Comparison of ENCODE assay signal across 1 cellular context in the genomic region with DNA sequence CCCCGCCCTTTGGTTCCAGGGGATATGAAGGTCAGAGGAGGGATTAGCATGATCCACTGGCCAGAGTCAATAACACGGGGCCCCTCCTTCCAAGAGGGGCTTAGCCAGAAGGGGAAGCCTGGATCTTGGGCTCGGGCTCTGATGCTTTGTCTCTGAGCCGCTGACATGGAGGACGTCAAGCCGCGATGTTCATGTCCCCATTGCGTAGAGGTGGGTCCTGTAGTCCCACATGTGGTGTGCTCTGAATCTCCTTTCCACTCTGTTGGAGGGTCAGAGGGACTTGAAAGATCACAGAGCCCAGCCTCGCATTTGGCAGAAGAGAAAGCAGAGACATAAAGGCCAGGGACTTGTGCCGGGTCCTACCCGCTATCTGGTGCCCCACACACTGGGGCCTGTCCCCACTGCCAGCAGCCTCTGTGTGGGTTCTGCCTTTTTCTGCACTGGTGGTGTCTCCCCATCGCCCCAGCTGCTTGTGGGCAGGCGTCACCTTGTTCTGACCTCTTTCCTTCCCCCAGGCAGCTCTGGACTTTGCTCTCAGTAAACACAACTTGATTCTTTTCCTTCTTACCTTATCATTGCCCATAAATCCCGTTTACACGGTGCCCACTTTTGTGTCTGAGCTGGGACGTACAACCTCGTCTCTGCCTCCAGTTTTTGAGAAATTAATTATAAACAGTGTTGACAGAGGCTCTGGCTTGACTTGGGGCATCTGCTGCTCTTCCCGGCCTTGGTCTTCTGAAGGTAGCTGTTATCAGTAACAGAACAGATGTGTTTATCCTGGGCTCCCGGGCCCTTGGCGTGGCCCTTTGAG.
A peak's percentile ranks its signal among the peaks of the same experiment; 100 is the strongest.
TF ChIP-seq lines count a peak whose summit lies in the region.

No MANE protein-coding gene starts in this region.

TF ChIP-seq in HepG2, 621 proteins besides CTCF, POLR2A, EP300 and RAD21 (continued from another document and continues in another):
- TF ChIP-seq, protein P1, sequence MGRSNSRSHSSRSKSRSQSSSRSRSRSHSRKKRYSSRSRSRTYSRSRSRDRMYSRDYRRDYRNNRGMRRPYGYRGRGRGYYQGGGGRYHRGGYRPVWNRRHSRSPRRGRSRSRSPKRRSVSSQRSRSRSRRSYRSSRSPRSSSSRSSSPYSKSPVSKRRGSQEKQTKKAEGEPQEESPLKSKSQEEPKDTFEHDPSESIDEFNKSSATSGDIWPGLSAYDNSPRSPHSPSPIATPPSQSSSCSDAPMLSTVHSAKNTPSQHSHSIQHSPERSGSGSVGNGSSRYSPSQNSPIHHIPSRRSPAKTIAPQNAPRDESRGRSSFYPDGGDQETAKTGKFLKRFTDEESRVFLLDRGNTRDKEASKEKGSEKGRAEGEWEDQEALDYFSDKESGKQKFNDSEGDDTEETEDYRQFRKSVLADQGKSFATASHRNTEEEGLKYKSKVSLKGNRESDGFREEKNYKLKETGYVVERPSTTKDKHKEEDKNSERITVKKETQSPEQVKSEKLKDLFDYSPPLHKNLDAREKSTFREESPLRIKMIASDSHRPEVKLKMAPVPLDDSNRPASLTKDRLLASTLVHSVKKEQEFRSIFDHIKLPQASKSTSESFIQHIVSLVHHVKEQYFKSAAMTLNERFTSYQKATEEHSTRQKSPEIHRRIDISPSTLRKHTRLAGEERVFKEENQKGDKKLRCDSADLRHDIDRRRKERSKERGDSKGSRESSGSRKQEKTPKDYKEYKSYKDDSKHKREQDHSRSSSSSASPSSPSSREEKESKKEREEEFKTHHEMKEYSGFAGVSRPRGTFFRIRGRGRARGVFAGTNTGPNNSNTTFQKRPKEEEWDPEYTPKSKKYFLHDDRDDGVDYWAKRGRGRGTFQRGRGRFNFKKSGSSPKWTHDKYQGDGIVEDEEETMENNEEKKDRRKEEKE (IDR thresholded peaks at IDR 0.05) = no peak
- TF ChIP-seq KLF9 (CRISPR knock-in tag; IDR thresholded peaks at IDR 0.05; ENCODE audit: low read depth) (no peak), ZBTB20 (CRISPR knock-in tag; IDR thresholded peaks at IDR 0.05; ENCODE audit: borderline replicate concordance, low read depth) (peak; percentile 25; the same call in 1 of the 2 replicates), CC2D1A (CRISPR knock-in tag; IDR thresholded peaks at IDR 0.05) (no peak), FOXP1 (IDR thresholded peaks at IDR 0.05) (no peak), FOXP1 (CRISPR knock-in tag; IDR thresholded peaks at IDR 0.05) (peak; percentile 84), PHF5A (CRISPR knock-in tag; IDR thresholded peaks at IDR 0.05; ENCODE audit: low read depth, unreplicated experiment) (no peak), ZBTB42 (CRISPR knock-in tag; IDR thresholded peaks at IDR 0.05) (no peak), FOXA1 (IDR thresholded peaks at IDR 0.05) (no peak), FOXA1 (CRISPR knock-in tag; IDR thresholded peaks at IDR 0.05) (peak; percentile 90), ELF3 (CRISPR knock-in tag; IDR thresholded peaks at IDR 0.05) (peak; percentile 87), ZNF709 (CRISPR knock-in tag; IDR thresholded peaks at IDR 0.05) (no peak), ZFP37 (CRISPR knock-in tag; IDR thresholded peaks at IDR 0.05; ENCODE audit: borderline replicate concordance) (no peak), ZNF790 (CRISPR knock-in tag; IDR thresholded peaks at IDR 0.05; ENCODE audit: borderline replicate concordance) (no peak), ZNF180 (CRISPR knock-in tag; IDR thresholded peaks at IDR 0.05; ENCODE audit: borderline replicate concordance, low read depth) (no peak; the same call in 1 of the 2 replicates), ATAD3A (CRISPR knock-in tag; IDR thresholded peaks at IDR 0.05) (0 out of 2 replicates have a peak, but pooled peaks have one; percentile 34), WIZ (CRISPR knock-in tag; IDR thresholded peaks at IDR 0.05) (0 out of 2 replicates have a peak, but pooled peaks have one; percentile 29), KLF15 (CRISPR knock-in tag; IDR thresholded peaks at IDR 0.05; ENCODE audit: borderline replicate concordance) (no peak), CCDC6 (CRISPR knock-in tag; IDR thresholded peaks at IDR 0.05) (no peak), MIXL1 (CRISPR knock-in tag; IDR thresholded peaks at IDR 0.05) (0 out of 2 replicates have a peak, but pooled peaks have one; percentile 16), ZMAT3 (CRISPR knock-in tag; conservative IDR thresholded peaks at IDR 0.05) (peak; percentile 39; the same call in 1 of the 2 replicates), ZNF136 (CRISPR knock-in tag; IDR thresholded peaks at IDR 0.05; ENCODE audit: low read depth) (0 out of 2 replicates have a peak, but pooled peaks have one; percentile 57), ZFP82 (CRISPR knock-in tag; IDR thresholded peaks at IDR 0.05; ENCODE audit: borderline replicate concordance) (no peak), ZSCAN25 (CRISPR knock-in tag; IDR thresholded peaks at IDR 0.05) (peak; percentile 50; the same call in 1 of the 2 replicates), AGO1 (IDR thresholded peaks at IDR 0.05; ENCODE audit: low read depth, low read length, poor library complexity, severe bottlenecking) (no peak), ZNF678 (CRISPR knock-in tag; IDR thresholded peaks at IDR 0.05) (no peak), ZBTB21 (CRISPR knock-in tag; IDR thresholded peaks at IDR 0.05) (peak; percentile 49; the same call in 1 of the 2 replicates), SP2 (CRISPR knock-in tag; IDR thresholded peaks at IDR 0.05) (no peak), YEATS4 (CRISPR knock-in tag; IDR thresholded peaks at IDR 0.05; ENCODE audit: borderline replicate concordance) (no peak), KDM4B (CRISPR knock-in tag; IDR thresholded peaks at IDR 0.05) (peak; percentile 54; the same call in 1 of the 2 replicates), GATAD2A (CRISPR knock-in tag; IDR thresholded peaks at IDR 0.05) (peak; percentile 82), SNAI1 (CRISPR knock-in tag; IDR thresholded peaks at IDR 0.05; ENCODE audit: borderline replicate concordance) (no peak), TSC22D2 (CRISPR knock-in tag; IDR thresholded peaks at IDR 0.05; ENCODE audit: borderline replicate concordance) (peak; percentile 44; the same call in 1 of the 2 replicates), NFYB (CRISPR knock-in tag; IDR thresholded peaks at IDR 0.05) (no peak), ZNF446 (CRISPR knock-in tag; IDR thresholded peaks at IDR 0.05) (no peak), MEF2D (CRISPR knock-in tag; IDR thresholded peaks at IDR 0.05) (peak; percentile 51; the same call in 1 of the 2 replicates), THYN1 (CRISPR knock-in tag; IDR thresholded peaks at IDR 0.05; ENCODE audit: borderline replicate concordance, low read depth) (0 out of 2 replicates have a peak, but pooled peaks have one; percentile 46), ATRX (CRISPR knock-in tag; IDR thresholded peaks at IDR 0.05; ENCODE audit: borderline replicate concordance) (no peak), ETV6 (CRISPR knock-in tag; conservative IDR thresholded peaks at IDR 0.05) (no peak), PPARG (CRISPR knock-in tag; conservative IDR thresholded peaks at IDR 0.05) (0 out of 2 replicates have a peak, but pooled peaks have one; percentile 25), ZNF598 (CRISPR knock-in tag; IDR thresholded peaks at IDR 0.05; ENCODE audit: borderline replicate concordance) (peak; percentile 48; the same call in 1 of the 2 replicates), ZNF230 (CRISPR knock-in tag; IDR thresholded peaks at IDR 0.05) (no peak)
- TF ChIP-seq, protein P2, sequence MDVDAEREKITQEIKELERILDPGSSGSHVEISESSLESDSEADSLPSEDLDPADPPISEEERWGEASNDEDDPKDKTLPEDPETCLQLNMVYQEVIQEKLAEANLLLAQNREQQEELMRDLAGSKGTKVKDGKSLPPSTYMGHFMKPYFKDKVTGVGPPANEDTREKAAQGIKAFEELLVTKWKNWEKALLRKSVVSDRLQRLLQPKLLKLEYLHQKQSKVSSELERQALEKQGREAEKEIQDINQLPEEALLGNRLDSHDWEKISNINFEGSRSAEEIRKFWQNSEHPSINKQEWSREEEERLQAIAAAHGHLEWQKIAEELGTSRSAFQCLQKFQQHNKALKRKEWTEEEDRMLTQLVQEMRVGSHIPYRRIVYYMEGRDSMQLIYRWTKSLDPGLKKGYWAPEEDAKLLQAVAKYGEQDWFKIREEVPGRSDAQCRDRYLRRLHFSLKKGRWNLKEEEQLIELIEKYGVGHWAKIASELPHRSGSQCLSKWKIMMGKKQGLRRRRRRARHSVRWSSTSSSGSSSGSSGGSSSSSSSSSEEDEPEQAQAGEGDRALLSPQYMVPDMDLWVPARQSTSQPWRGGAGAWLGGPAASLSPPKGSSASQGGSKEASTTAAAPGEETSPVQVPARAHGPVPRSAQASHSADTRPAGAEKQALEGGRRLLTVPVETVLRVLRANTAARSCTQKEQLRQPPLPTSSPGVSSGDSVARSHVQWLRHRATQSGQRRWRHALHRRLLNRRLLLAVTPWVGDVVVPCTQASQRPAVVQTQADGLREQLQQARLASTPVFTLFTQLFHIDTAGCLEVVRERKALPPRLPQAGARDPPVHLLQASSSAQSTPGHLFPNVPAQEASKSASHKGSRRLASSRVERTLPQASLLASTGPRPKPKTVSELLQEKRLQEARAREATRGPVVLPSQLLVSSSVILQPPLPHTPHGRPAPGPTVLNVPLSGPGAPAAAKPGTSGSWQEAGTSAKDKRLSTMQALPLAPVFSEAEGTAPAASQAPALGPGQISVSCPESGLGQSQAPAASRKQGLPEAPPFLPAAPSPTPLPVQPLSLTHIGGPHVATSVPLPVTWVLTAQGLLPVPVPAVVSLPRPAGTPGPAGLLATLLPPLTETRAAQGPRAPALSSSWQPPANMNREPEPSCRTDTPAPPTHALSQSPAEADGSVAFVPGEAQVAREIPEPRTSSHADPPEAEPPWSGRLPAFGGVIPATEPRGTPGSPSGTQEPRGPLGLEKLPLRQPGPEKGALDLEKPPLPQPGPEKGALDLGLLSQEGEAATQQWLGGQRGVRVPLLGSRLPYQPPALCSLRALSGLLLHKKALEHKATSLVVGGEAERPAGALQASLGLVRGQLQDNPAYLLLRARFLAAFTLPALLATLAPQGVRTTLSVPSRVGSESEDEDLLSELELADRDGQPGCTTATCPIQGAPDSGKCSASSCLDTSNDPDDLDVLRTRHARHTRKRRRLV (CRISPR knock-in tag; IDR thresholded peaks at IDR 0.05) = no peak
- TF ChIP-seq, protein P3, sequence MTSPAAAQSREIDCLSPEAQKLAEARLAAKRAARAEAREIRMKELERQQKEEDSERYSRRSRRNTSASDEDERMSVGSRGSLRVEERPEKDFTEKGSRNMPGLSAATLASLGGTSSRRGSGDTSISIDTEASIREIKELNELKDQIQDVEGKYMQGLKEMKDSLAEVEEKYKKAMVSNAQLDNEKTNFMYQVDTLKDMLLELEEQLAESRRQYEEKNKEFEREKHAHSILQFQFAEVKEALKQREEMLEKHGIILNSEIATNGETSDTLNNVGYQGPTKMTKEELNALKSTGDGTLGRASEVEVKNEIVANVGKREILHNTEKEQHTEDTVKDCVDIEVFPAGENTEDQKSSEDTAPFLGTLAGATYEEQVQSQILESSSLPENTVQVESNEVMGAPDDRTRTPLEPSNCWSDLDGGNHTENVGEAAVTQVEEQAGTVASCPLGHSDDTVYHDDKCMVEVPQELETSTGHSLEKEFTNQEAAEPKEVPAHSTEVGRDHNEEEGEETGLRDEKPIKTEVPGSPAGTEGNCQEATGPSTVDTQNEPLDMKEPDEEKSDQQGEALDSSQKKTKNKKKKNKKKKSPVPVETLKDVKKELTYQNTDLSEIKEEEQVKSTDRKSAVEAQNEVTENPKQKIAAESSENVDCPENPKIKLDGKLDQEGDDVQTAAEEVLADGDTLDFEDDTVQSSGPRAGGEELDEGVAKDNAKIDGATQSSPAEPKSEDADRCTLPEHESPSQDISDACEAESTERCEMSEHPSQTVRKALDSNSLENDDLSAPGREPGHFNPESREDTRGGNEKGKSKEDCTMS (CRISPR knock-in tag; conservative IDR thresholded peaks at IDR 0.05) = peak; percentile 57; the same call in 1 of the 2 replicates
- TF ChIP-seq, protein P4, sequence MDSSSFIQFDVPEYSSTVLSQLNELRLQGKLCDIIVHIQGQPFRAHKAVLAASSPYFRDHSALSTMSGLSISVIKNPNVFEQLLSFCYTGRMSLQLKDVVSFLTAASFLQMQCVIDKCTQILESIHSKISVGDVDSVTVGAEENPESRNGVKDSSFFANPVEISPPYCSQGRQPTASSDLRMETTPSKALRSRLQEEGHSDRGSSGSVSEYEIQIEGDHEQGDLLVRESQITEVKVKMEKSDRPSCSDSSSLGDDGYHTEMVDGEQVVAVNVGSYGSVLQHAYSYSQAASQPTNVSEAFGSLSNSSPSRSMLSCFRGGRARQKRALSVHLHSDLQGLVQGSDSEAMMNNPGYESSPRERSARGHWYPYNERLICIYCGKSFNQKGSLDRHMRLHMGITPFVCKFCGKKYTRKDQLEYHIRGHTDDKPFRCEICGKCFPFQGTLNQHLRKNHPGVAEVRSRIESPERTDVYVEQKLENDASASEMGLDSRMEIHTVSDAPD (CRISPR knock-in tag; IDR thresholded peaks at IDR 0.05) = peak; percentile 69; the same call in 1 of the 2 replicates
- TF ChIP-seq, protein P5, sequence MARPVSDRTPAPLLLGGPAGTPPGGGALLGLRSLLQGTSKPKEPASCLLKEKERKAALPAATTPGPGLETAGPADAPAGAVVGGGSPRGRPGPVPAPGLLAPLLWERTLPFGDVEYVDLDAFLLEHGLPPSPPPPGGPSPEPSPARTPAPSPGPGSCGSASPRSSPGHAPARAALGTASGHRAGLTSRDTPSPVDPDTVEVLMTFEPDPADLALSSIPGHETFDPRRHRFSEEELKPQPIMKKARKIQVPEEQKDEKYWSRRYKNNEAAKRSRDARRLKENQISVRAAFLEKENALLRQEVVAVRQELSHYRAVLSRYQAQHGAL (CRISPR knock-in tag; IDR thresholded peaks at IDR 0.05; ENCODE audit: not compliant biosample characterization) = no peak
- TF ChIP-seq, protein P6, sequence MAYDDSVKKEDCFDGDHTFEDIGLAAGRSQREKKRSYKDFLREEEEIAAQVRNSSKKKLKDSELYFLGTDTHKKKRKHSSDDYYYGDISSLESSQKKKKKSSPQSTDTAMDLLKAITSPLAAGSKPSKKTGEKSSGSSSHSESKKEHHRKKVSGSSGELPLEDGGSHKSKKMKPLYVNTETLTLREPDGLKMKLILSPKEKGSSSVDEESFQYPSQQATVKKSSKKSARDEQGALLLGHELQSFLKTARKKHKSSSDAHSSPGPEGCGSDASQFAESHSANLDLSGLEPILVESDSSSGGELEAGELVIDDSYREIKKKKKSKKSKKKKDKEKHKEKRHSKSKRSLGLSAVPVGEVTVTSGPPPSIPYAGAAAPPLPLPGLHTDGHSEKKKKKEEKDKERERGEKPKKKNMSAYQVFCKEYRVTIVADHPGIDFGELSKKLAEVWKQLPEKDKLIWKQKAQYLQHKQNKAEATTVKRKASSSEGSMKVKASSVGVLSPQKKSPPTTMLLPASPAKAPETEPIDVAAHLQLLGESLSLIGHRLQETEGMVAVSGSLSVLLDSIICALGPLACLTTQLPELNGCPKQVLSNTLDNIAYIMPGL (CRISPR knock-in tag; IDR thresholded peaks at IDR 0.05; ENCODE audit: borderline replicate concordance in 1 of 2, low read depth in 1 of 2) = no peak; a peak in 1 of 4 replicates
- TF ChIP-seq, protein P7, sequence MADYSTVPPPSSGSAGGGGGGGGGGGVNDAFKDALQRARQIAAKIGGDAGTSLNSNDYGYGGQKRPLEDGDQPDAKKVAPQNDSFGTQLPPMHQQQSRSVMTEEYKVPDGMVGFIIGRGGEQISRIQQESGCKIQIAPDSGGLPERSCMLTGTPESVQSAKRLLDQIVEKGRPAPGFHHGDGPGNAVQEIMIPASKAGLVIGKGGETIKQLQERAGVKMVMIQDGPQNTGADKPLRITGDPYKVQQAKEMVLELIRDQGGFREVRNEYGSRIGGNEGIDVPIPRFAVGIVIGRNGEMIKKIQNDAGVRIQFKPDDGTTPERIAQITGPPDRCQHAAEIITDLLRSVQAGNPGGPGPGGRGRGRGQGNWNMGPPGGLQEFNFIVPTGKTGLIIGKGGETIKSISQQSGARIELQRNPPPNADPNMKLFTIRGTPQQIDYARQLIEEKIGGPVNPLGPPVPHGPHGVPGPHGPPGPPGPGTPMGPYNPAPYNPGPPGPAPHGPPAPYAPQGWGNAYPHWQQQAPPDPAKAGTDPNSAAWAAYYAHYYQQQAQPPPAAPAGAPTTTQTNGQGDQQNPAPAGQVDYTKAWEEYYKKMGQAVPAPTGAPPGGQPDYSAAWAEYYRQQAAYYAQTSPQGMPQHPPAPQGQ (CRISPR knock-in tag; IDR thresholded peaks at IDR 0.05; ENCODE audit: borderline replicate concordance) = no peak
